In genomic region chr9:109765278-109765677, GRCh38 we compare ENCODE assay signal across 8 cellular contexts. TPM values are rescaled to one million over a fixed set of nuclear protein-coding genes. Genes with fewer than 3 reads are reported as not detected.
"Had no signal": no experiment of that assay in that cellular context is flagged by ENCODE, and none has a peak within 500 bp of the region (broad histone marks: within the 10 kb centered on the region; RNA-seq: fewer than 3 reads in every experiment).

No MANE protein-coding gene starts in this region.

- ATAC-seq: GM23338, HCT116 had no signal

- H3K9me3 ChIP-seq: HAP-1 had no signal

- H3K4me1 ChIP-seq: HAP-1 had no signal

- H3K4me3 Mint-ChIP-seq: GM23338, IgD-negative memory B cell had no signal

- DNase-seq: H7, KBM-7 had no signal

- H3K4me1 Mint-ChIP-seq: IgD-negative memory B cell had no signal

- H3K36me3 ChIP-seq: HAP-1 had no signal

- H2AFZ ChIP-seq: GM23338 had no signal

- H3K27ac ChIP-seq: KMS-11 had no signal

- H3K36me3 Mint-ChIP-seq: IgD-negative memory B cell had no signal

- H3K4me2 ChIP-seq: GM23338, KMS-11 had no signal

- H3K9me3 Mint-ChIP-seq: GM23338, IgD-negative memory B cell had no signal

- H3K27ac Mint-ChIP-seq: GM23338, IgD-negative memory B cell had no signal

- H3K4me3 ChIP-seq: GM23338, HAP-1 had no signal

- H3K9ac ChIP-seq: KMS-11 had no signal

RNA-seq across cellular contexts. Expression of gene PALM2AKAP2, which starts 14.7 kb away (rescaled TPM):
- total RNA-seq: HT-29 had no signal
